8 cellular contexts compared by ENCODE assay signal in the genomic region with DNA sequence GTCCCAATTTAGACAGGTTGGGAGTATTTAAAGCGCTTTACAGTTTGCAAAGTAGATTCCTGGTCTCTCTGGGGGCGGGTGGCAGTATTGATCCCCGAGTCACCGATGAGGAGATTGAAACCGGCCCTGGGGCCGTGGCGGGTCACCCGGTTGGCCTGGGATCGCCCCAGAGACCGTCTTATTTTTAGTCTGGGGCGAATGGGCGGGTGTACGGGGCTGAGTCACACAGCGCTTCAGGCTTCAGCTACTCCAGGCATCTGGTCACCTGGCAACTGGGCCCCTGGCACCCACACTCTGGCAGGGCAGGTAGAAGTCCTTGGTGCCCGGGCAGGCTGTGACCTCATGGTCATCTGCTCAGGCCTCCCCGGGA. TPM values are rescaled to one million over a fixed set of nuclear protein-coding genes. Genes with fewer than 3 reads are reported as not detected.
DNase-seq lines count a peak whose midpoint lies in the region; ATAC-seq and TF ChIP-seq lines count a peak whose summit lies in the region.

No MANE protein-coding gene starts in this region.

- H3K27ac Mint-ChIP-seq in endothelial cell (ENCODE audit: unreplicated experiment) = no peak overlapping the region
- peak overlapping the region; percentile 94 for H3K27ac Mint-ChIP-seq in mesothelial cell of epicardium

- peaks cover 12% of the 10 kb centered on the region for H3K27me3 Mint-ChIP-seq in endothelial cell (ENCODE audit: unreplicated experiment)
- H3K27me3 Mint-ChIP-seq in mesothelial cell of epicardium (ENCODE audit: low read depth) = no peaks in the 10 kb centered on the region

- peak; percentile 17 for ATAC-seq in HG03354 (IDR thresholded peaks at IDR 0.05; ENCODE audit: poor library complexity, severe bottlenecking, unreplicated experiment)
- no peak for ATAC-seq in HG03571 (IDR thresholded peaks at IDR 0.05; ENCODE audit: unreplicated experiment)

- H3K36me3 Mint-ChIP-seq in endothelial cell (ENCODE audit: low read depth, unreplicated experiment) (peaks cover 4% of the 10 kb centered on the region), mesothelial cell of epicardium (peaks cover 7% of the 10 kb centered on the region)

- H3K27me3 ChIP-seq in GM06990 (replicated peaks; ENCODE audit: control insufficient read depth, insufficient read depth, low read length) (no peaks in the 10 kb centered on the region), thymus (ENCODE audit: control insufficient read depth, insufficient read depth) (no peaks in the 10 kb centered on the region)

- H3K4me1 Mint-ChIP-seq in endothelial cell (ENCODE audit: unreplicated experiment) = peaks cover 15% of the 10 kb centered on the region
- peaks cover 29% of the 10 kb centered on the region for H3K4me1 Mint-ChIP-seq in mesothelial cell of epicardium

- WGBS in thymus = 18% methylated on average over 16 of the region's 16 CpGs

- H3K9me3 ChIP-seq in thymus (ENCODE audit: control insufficient read depth) = no peaks in the 10 kb centered on the region

- H3K4me3 ChIP-seq in GM06990 (replicated peaks; ENCODE audit: low read depth, low read length) (peak overlapping the region; percentile 73), WI38 (ENCODE audit: low read depth, low read length) (peak overlapping the region; percentile 86), thymus (ENCODE audit: low read length) (peak overlapping the region; percentile 69)

- DNase-seq in GM06990 (ENCODE audit: extremely low read depth, insufficient read length) = no peak
- no peak for DNase-seq in endothelial cell (ENCODE audit: low spot score)
- no peak for DNase-seq in mesothelial cell of epicardium (ENCODE audit: low spot score in 2 of 2, unreplicated experiment in 2 of 2)
- no peak for DNase-seq in NCI-H1436 (lab: John Stamatoyannopoulos, UW)

- H3K4me3 Mint-ChIP-seq in endothelial cell (ENCODE audit: unreplicated experiment) = peak overlapping the region; percentile 89
- H3K4me3 Mint-ChIP-seq in mesothelial cell of epicardium = peak overlapping the region; percentile 76

- peaks cover 31% of the 10 kb centered on the region for H3K4me1 ChIP-seq in thymus (ENCODE audit: control insufficient read depth, insufficient read depth, low read length)

- H3K27ac ChIP-seq in thymus (ENCODE audit: low read depth) = peak overlapping the region; percentile 88

- H3K9me3 Mint-ChIP-seq in endothelial cell (ENCODE audit: unreplicated experiment) (no peaks in the 10 kb centered on the region), mesothelial cell of epicardium (no peaks in the 10 kb centered on the region)

- TF ChIP-seq CTCF in GM06990 (IDR thresholded peaks at IDR 0.05; ENCODE audit: insufficient read depth, low read length, poor library complexity, severe bottlenecking) = no peak
- TF ChIP-seq CTCF in WI38 (IDR thresholded peaks at IDR 0.05; ENCODE audit: low read depth, low read length) = no peak
- TF ChIP-seq CTCF in endothelial cell (IDR thresholded peaks at IDR 0.05; ENCODE audit: unreplicated experiment) = no peak
- no peak for TF ChIP-seq CTCF in mesothelial cell of epicardium (IDR thresholded peaks at IDR 0.05; ENCODE audit: unreplicated experiment)

- peaks cover 11% of the 10 kb centered on the region for H3K36me3 ChIP-seq in GM06990 (ENCODE audit: control insufficient read depth, insufficient read depth, low read length)
- H3K36me3 ChIP-seq in thymus (ENCODE audit: control insufficient read depth, insufficient read depth) = peaks cover 31% of the 10 kb centered on the region

RNA-seq across cellular contexts. Expression of a gene that starts 0.7 kb away (rescaled TPM):
- total RNA-seq in endothelial cell (ENCODE audit: unreplicated experiment) = 11.6 TPM
- 22.5 to 25.2 TPM (median 23.8 TPM) in 3 replicates for total RNA-seq in mesothelial cell of epicardium
- polyA plus RNA-seq in thymus = 8.5 TPM

RNA-seq across cellular contexts. Expression of a gene that starts 2.6 kb away (rescaled TPM):
- total RNA-seq in endothelial cell (ENCODE audit: unreplicated experiment) (355 TPM), mesothelial cell of epicardium (190 to 202 TPM (median 199 TPM) in 3 replicates)
- 195 TPM for polyA plus RNA-seq in thymus

RNA-seq across cellular contexts. Expression of a gene that starts 35.7 kb away (rescaled TPM):
- total RNA-seq in endothelial cell (ENCODE audit: unreplicated experiment) (57.2 TPM), mesothelial cell of epicardium (70.8 to 72.5 TPM (median 72.1 TPM) in 3 replicates)
- polyA plus RNA-seq in thymus = 8.3 TPM

RNA-seq across cellular contexts. Expression of a gene that starts 53.7 kb away (rescaled TPM):
- total RNA-seq in endothelial cell (ENCODE audit: unreplicated experiment) (39.2 TPM), mesothelial cell of epicardium (59.0 to 61.0 TPM (median 59.1 TPM) in 3 replicates)
- 23.5 TPM for polyA plus RNA-seq in thymus

RNA-seq across cellular contexts. Expression of a gene that starts 54.0 kb away (rescaled TPM):
- total RNA-seq in endothelial cell (ENCODE audit: unreplicated experiment) = 21.3 TPM
- 18.2 to 19.3 TPM (median 18.4 TPM) in 3 replicates for total RNA-seq in mesothelial cell of epicardium
- polyA plus RNA-seq in thymus = 7.3 TPM
